In genomic region chr5:127679691-127680090, GRCh38 we compare ENCODE assay signal across 20 cellular contexts. TPM values are rescaled to one million over a fixed set of nuclear protein-coding genes. Genes with fewer than 3 reads are reported as not detected.
"Had no signal": no experiment of that assay in that cellular context is flagged by ENCODE, and none has a peak within 500 bp of the region (broad histone marks: within the 10 kb centered on the region; RNA-seq: fewer than 3 reads in every experiment).

No MANE protein-coding gene starts in this region.

RNA-seq across cellular contexts. Expression of gene CCDC192, which starts 23.5 kb away (rescaled TPM):
- total RNA-seq: natural killer cell, occipital lobe, osteoblast, progenitor cell of endocrine pancreas, renal cortical epithelial cell, right cardiac atrium, right lobe of liver, skeletal muscle tissue, thoracic aorta, vagina had no signal
- polyA plus RNA-seq: neural cell had no signal

RNA-seq across cellular contexts. Expression of gene CTXN3, which starts 30.8 kb away (rescaled TPM):
- total RNA-seq: natural killer cell, osteoblast, ovary, progenitor cell of endocrine pancreas, renal cortical epithelial cell, right cardiac atrium, right lobe of liver, sigmoid colon, stomach, subcutaneous adipose tissue, thoracic aorta, thyroid gland, tibial nerve, upper lobe of left lung, ureter, vagina had no signal
- polyA plus RNA-seq: ovary, right cardiac atrium, sigmoid colon, small intestine, stomach had no signal
